In genomic region chr3:46883252-46884185, GRCh38 we compare ENCODE assay signal across 8 cellular contexts. TPM values are rescaled to one million over a fixed set of nuclear protein-coding genes. Genes with fewer than 3 reads are reported as not detected.
DNase-seq lines count a peak whose midpoint lies in the region; ATAC-seq and TF ChIP-seq lines count a peak whose summit lies in the region.

No MANE protein-coding gene starts in this region.

- H3K4me3 Mint-ChIP-seq in activated naive CD8-positive, alpha-beta T cell: peak overlapping the region; percentile 57

- H3K36me3 Mint-ChIP-seq in activated naive CD8-positive, alpha-beta T cell: peaks cover 3% of the 10 kb centered on the region

- H3K27me3 Mint-ChIP-seq in activated naive CD8-positive, alpha-beta T cell: peaks cover 26% of the 10 kb centered on the region

- H3K27ac ChIP-seq in testis: peak overlapping the region in 1 of 2 donors; percentile 68

- ATAC-seq in GM21786 (IDR thresholded peaks at IDR 0.05; ENCODE audit: unreplicated experiment): no peak
- ATAC-seq in HG02623 (IDR thresholded peaks at IDR 0.05; ENCODE audit: unreplicated experiment): no peak

- no peaks in the 10 kb centered on the region for H3K27me3 ChIP-seq in testis

- no peak for TF ChIP-seq POLR2A in testis (IDR thresholded peaks at IDR 0.05)

- no peaks in the 10 kb centered on the region for H3K9me3 Mint-ChIP-seq in activated naive CD8-positive, alpha-beta T cell (ENCODE audit: low read depth)

- peak overlapping the region; percentile 65 to 66 for H3K4me3 ChIP-seq in testis

- no peaks in the 10 kb centered on the region for H3K36me3 ChIP-seq in testis (ENCODE audit: low read depth, missing control alignments)

- no peaks in the 10 kb centered on the region for H3K9me3 ChIP-seq in testis

- peaks cover 8% of the 10 kb centered on the region for H3K4me1 ChIP-seq in testis

- no peak for TF ChIP-seq CTCF in testis (IDR thresholded peaks at IDR 0.05)

- intact Hi-C loops in testis (cut with DNase I; ENCODE audit: low total_unique reads): no loop called here

- DNase-seq in activated CD4-positive, alpha-beta T cell treated with anti-CD3 and anti-CD28 coated beads for 48 hours: peak; percentile 23
- no peak for DNase-seq in activated CD4-positive, alpha-beta T cell treated with anti-CD3 and anti-CD28 coated beads for 4 hours
- DNase-seq in iPS-NIHi11 (ENCODE audit: low spot score) (peak; percentile 72), testis (no peak), midbrain (lab: John Stamatoyannopoulos, UW) (no peak)

- 4 to 14% methylated on average over 24 to 35 of the region's 66 CpGs for WGBS in testis, 2 donors

- no peak overlapping the region for H3K27ac Mint-ChIP-seq in activated naive CD8-positive, alpha-beta T cell

- H3K4me1 Mint-ChIP-seq in activated naive CD8-positive, alpha-beta T cell (ENCODE audit: low read depth): peaks cover 9% of the 10 kb centered on the region

RNA-seq across cellular contexts. Expression of gene PTH1R, which starts 6.0 kb away (rescaled TPM):
- 10 to 100 TPM in 1 of 2 donors, 1 to 10 TPM in 1; 8.4 to 11.3 TPM for total RNA-seq in testis
- 10.2 TPM for polyA plus RNA-seq in testis (ENCODE audit: insufficient read depth, low read depth, low replicate concordance)

RNA-seq across cellular contexts. Expression of gene MYL3, which starts 20.3 kb away (rescaled TPM):
- total RNA-seq in testis: 1 to 10 TPM; 1.2 to 3.0 TPM
- polyA plus RNA-seq in testis (ENCODE audit: insufficient read depth, low read depth, low replicate concordance): 14.5 TPM

Comparison
In these comparisons a context has a peak if more than half of its experiments do, and no peak if none do; other contexts are left out.
1. DNase-seq: peak in activated CD4-positive, alpha-beta T cell treated with anti-CD3 and anti-CD28 coated beads for 48 hours (single experiment) and iPS-NIHi11 (single experiment); none in activated CD4-positive, alpha-beta T cell treated with anti-CD3 and anti-CD28 coated beads for 4 hours (0 of 2), testis (single experiment) and midbrain (single experiment).